8 cellular contexts compared by ENCODE assay signal in genomic region chr12:47964102-47964723, GRCh38. TPM values are rescaled to one million over a fixed set of nuclear protein-coding genes. Genes with fewer than 3 reads are reported as not detected.
DNase-seq lines count a peak whose midpoint lies in the region; ATAC-seq and TF ChIP-seq lines count a peak whose summit lies in the region.

No MANE protein-coding gene starts in this region.

- H3K9me3 Mint-ChIP-seq in CD4-positive, CD25-positive, alpha-beta regulatory T cell, result peaks cover 0 to 3% (median 0%) of the 10 kb centered on the region in 7 donors

- intact Hi-C loops in psoas muscle (cut with DNase I), result loop anchor here (2.0 to 10.0 kb wide), 4 partner anchors 37 to 211 kb away; no protein-coding TSS in a partner anchor

- H3K9me3 ChIP-seq in CD4-positive, CD25-positive, alpha-beta regulatory T cell (ENCODE audit: control insufficient read depth in 2 of 2, low read length in 2 of 2), result no peaks in the 10 kb centered on the region
- H3K9me3 ChIP-seq in gastroesophageal sphincter, result no peaks in the 10 kb centered on the region
- no peaks in the 10 kb centered on the region for H3K9me3 ChIP-seq in psoas muscle

- WGBS in gastroesophageal sphincter (ENCODE audit: low coverage in 1 of 2), 2 donors, result 15 to 24% methylated on average over 5 to 7 of the region's 18 CpGs
- 20 to 29% (median 21%) methylated on average over 18 of the region's 18 CpGs for WGBS in psoas muscle, 3 donors

- no peak for TF ChIP-seq POLR2A in gastroesophageal sphincter (IDR thresholded peaks at IDR 0.05)

- peaks cover 16% of the 10 kb centered on the region for H3K27me3 Mint-ChIP-seq in CD4-positive, CD25-positive, alpha-beta regulatory T cell

- peak in 2 of 3 donors; percentile 11 to 30 for DNase-seq in CD4-positive, CD25-positive, alpha-beta regulatory T cell
- DNase-seq in psoas muscle (no peak), GM20000 (ENCODE audit: low spot score) (no peak), NCI-H2107 treated with DMSO at 0.1 percent for 48 hours (lab: John Stamatoyannopoulos, UW; ENCODE audit: unreplicated experiment) (no peak)

- peaks cover 16% of the 10 kb centered on the region for H3K4me1 ChIP-seq in CD4-positive, CD25-positive, alpha-beta regulatory T cell (ENCODE audit: control insufficient read depth, insufficient read depth, low read length, poor library complexity, severe bottlenecking)
- H3K4me1 ChIP-seq in gastroesophageal sphincter (peaks cover 0 to 50% (median 6%) of the 10 kb centered on the region in 3 donors), psoas muscle (peaks cover 15% of the 10 kb centered on the region)

- peak overlapping the region; percentile 81 for H3K4me3 ChIP-seq in CD4-positive, CD25-positive, alpha-beta regulatory T cell (ENCODE audit: low read depth, low read length)
- H3K4me3 ChIP-seq in WI38 (ENCODE audit: low read depth, low read length) (peak overlapping the region; percentile 94), gastroesophageal sphincter (peak overlapping the region; percentile 93 to 94), psoas muscle (peak overlapping the region; percentile 94)

- no peak for TF ChIP-seq CTCF in WI38 (IDR thresholded peaks at IDR 0.05; ENCODE audit: low read depth, low read length)
- no peak for TF ChIP-seq CTCF in gastroesophageal sphincter (IDR thresholded peaks at IDR 0.05)
- TF ChIP-seq CTCF in psoas muscle (IDR thresholded peaks at IDR 0.05), result no peak
- TF ChIP-seq CTCF in GM20000 (IDR thresholded peaks at IDR 0.05; ENCODE audit: extremely low read depth, missing control alignments), result no peak

- H3K27ac ChIP-seq in CD4-positive, CD25-positive, alpha-beta regulatory T cell (ENCODE audit: insufficient read depth, low read length, poor library complexity, severe bottlenecking), result no peak overlapping the region
- H3K27ac ChIP-seq in gastroesophageal sphincter (peak overlapping the region in 3 of 4 donors; percentile 70 to 81 (median 78)), psoas muscle (no peak overlapping the region)

- peaks cover 8% of the 10 kb centered on the region for H3K36me3 Mint-ChIP-seq in CD4-positive, CD25-positive, alpha-beta regulatory T cell

- peak overlapping the region; percentile 96 to 98 (median 98) for H3K4me3 Mint-ChIP-seq in CD4-positive, CD25-positive, alpha-beta regulatory T cell

- ATAC-seq in CD4-positive, CD25-positive, alpha-beta regulatory T cell (ENCODE audit: low read depth in 2 of 2), result no peak
- ATAC-seq in HG03095 (IDR thresholded peaks at IDR 0.05; ENCODE audit: unreplicated experiment) (peak; percentile 20), gastroesophageal sphincter (no peak), psoas muscle (no peak), GM21423 (IDR thresholded peaks at IDR 0.05; ENCODE audit: unreplicated experiment) (no peak)

- no peak for TF ChIP-seq EP300 in gastroesophageal sphincter (IDR thresholded peaks at IDR 0.05)

- H3K27me3 ChIP-seq in CD4-positive, CD25-positive, alpha-beta regulatory T cell (ENCODE audit: control insufficient read depth, insufficient read depth, low read length), result peaks cover 2% of the 10 kb centered on the region
- H3K27me3 ChIP-seq in gastroesophageal sphincter (no peaks in the 10 kb centered on the region), psoas muscle (ENCODE audit: insufficient read depth in 3 of 3, low read length in 2 of 3) (no peaks in the 10 kb centered on the region)

- peaks cover 12% of the 10 kb centered on the region for H3K36me3 ChIP-seq in CD4-positive, CD25-positive, alpha-beta regulatory T cell (ENCODE audit: control insufficient read depth, insufficient read depth, low read length)
- H3K36me3 ChIP-seq in gastroesophageal sphincter (peaks cover 0 to 40% of the 10 kb centered on the region in 2 donors), psoas muscle (ENCODE audit: insufficient read depth in 1 of 2, low read depth in 1 of 2) (peaks cover 2 to 42% of the 10 kb centered on the region in 2 donors)

- H3K4me1 Mint-ChIP-seq in CD4-positive, CD25-positive, alpha-beta regulatory T cell, result peaks cover 15 to 40% (median 34%) of the 10 kb centered on the region in 4 donors

- peak overlapping the region; percentile 1 to 98 (median 97) for H3K27ac Mint-ChIP-seq in CD4-positive, CD25-positive, alpha-beta regulatory T cell

RNA-seq across cellular contexts. Expression of gene TMEM106C, which starts 0.8 kb away (rescaled TPM):
- total RNA-seq in CD4-positive, CD25-positive, alpha-beta regulatory T cell, result 26.4 TPM
- 10 to 100 TPM; 54.1 to 74.8 (median 68.8) TPM for polyA plus RNA-seq in CD4-positive, CD25-positive, alpha-beta regulatory T cell
- total RNA-seq in gastroesophageal sphincter (100 to 1,000 TPM in 2 of 4 donors, 10 to 100 TPM in 2; 67.3 to 156 (median 95.1) TPM), psoas muscle (10 to 100 TPM in 3 of 4 donors, 1 to 10 TPM in 1; 7.7 to 15.8 (median 12.6) TPM)
- 10 to 100 TPM; 14.3 to 33.4 (median 14.7) TPM for polyA plus RNA-seq in psoas muscle

RNA-seq across cellular contexts. Expression of gene COL2A1, which starts 40.1 kb away (rescaled TPM):
- total RNA-seq in CD4-positive, CD25-positive, alpha-beta regulatory T cell, result not detected
- polyA plus RNA-seq in CD4-positive, CD25-positive, alpha-beta regulatory T cell, result not detected
- not detected for total RNA-seq in gastroesophageal sphincter
- under 1 TPM in 1 of 4 donors, not detected in 3; 0.06 TPM for total RNA-seq in psoas muscle
- polyA plus RNA-seq in psoas muscle, result under 1 TPM in 2 of 3 donors, not detected in 1; 0.07 to 0.41 TPM

RNA-seq across cellular contexts. Expression of gene VDR, which starts 59.4 kb away (rescaled TPM):
- total RNA-seq in CD4-positive, CD25-positive, alpha-beta regulatory T cell, result 2.9 TPM
- 1 to 10 TPM; 1.6 to 4.5 (median 2.5) TPM for polyA plus RNA-seq in CD4-positive, CD25-positive, alpha-beta regulatory T cell
- total RNA-seq in gastroesophageal sphincter, result 1 to 10 TPM; 1.2 to 5.5 (median 1.6) TPM
- total RNA-seq in psoas muscle, result 1 to 10 TPM; 2.5 to 6.1 (median 4.5) TPM
- 1 to 10 TPM in 1 of 3 donors, under 1 TPM in 2; 0.62 to 3.0 (median 0.74) TPM for polyA plus RNA-seq in psoas muscle

Comparison
In these comparisons a context has a peak if more than half of its experiments do, and no peak if none do; other contexts are left out.
1. DNase-seq: peak in CD4-positive, CD25-positive, alpha-beta regulatory T cell (2 of 3); none in psoas muscle (0 of 2), GM20000 (single experiment) and NCI-H2107 treated with DMSO at 0.1 percent for 48 hours (single experiment).
2. H3K27ac ChIP-seq: peak in gastroesophageal sphincter (3 of 4); none in CD4-positive, CD25-positive, alpha-beta regulatory T cell (single experiment) and psoas muscle (single experiment).
3. Peak in every context shown above with its lines, with median percentiles within 50 percentile points of each other: H3K4me3 ChIP-seq.